7 cellular contexts compared by ENCODE assay signal in genomic region chr19:46221981-46222610, GRCh38. TPM values are rescaled to one million over a fixed set of nuclear protein-coding genes. Genes with fewer than 3 reads are reported as not detected.
A peak's percentile ranks its signal among the peaks of the same experiment; 100 is the strongest.
DNase-seq lines count a peak whose midpoint lies in the region; ATAC-seq and TF ChIP-seq lines count a peak whose summit lies in the region.

No MANE protein-coding gene starts in this region.

- no peak overlapping the region for H4K91ac ChIP-seq in neuronal stem cell (ENCODE audit: low read depth, low read length, poor library complexity)

- no peak overlapping the region for H3K4me2 ChIP-seq in neuronal stem cell (ENCODE audit: insufficient read depth, low read length, poor library complexity, severe bottlenecking)

- H3K27me3 ChIP-seq in adrenal gland: no peaks in the 10 kb centered on the region
- H3K27me3 ChIP-seq in upper lobe of left lung: no peaks in the 10 kb centered on the region
- peaks cover 0 to 32% (median 0%) of the 10 kb centered on the region in 3 experiments for H3K27me3 ChIP-seq in neuronal stem cell (ENCODE audit: control insufficient read depth in 3 of 3, insufficient read depth in 3 of 3, low read depth in 1 of 3, low read length in 3 of 3)

- H3K9me3 ChIP-seq in adrenal gland (replicated peaks in 1 of 3): no peaks in the 10 kb centered on the region
- H3K9me3 ChIP-seq in upper lobe of left lung: no peaks in the 10 kb centered on the region
- no peaks in the 10 kb centered on the region for H3K9me3 ChIP-seq in neuronal stem cell (replicated peaks in 1 of 2; ENCODE audit: control insufficient read depth in 2 of 2, insufficient read depth in 1 of 2, low read depth in 1 of 2, low read length in 2 of 2)

- intact Hi-C loops in adrenal gland (cut with DNase I): no loop called here

- TF ChIP-seq POLR2A in adrenal gland (IDR thresholded peaks at IDR 0.05): no peak
- TF ChIP-seq POLR2A in upper lobe of left lung (IDR thresholded peaks at IDR 0.05): no peak

- no peak overlapping the region for H3K23ac ChIP-seq in neuronal stem cell (ENCODE audit: low read depth, low read length, poor library complexity)

- H2BK15ac ChIP-seq in neuronal stem cell (ENCODE audit: low read length): no peak overlapping the region

- ATAC-seq in upper lobe of left lung (ENCODE audit: low FRiP score in 2 of 2): peak; percentile 76 to 90

- POLR2A ChIA-PET in GM10248 (lab: Yijun Ruan, JAX): no interaction called here

- no peak for TF ChIP-seq CTCF in adrenal gland (IDR thresholded peaks at IDR 0.05)
- TF ChIP-seq CTCF in upper lobe of left lung (IDR thresholded peaks at IDR 0.05): no peak
- no peak for TF ChIP-seq CTCF in GM10248 (IDR thresholded peaks at IDR 0.05; ENCODE audit: control extremely low read depth, extremely low read depth, low read depth, missing control alignments)

- H3K4me3 ChIP-seq in adrenal gland (no peak overlapping the region), upper lobe of left lung (no peak overlapping the region), neuronal stem cell (ENCODE audit: low read length in 2 of 2) (no peak overlapping the region)

- no peak overlapping the region for H3K9ac ChIP-seq in neuronal stem cell (ENCODE audit: low read depth, low read length, poor library complexity)

- H3K27ac ChIP-seq in adrenal gland (peak overlapping the region; percentile 1 to 93 (median 73)), upper lobe of left lung (no peak overlapping the region), neuronal stem cell (replicated peaks; ENCODE audit: low read length) (no peak overlapping the region)

- no peak overlapping the region for H2AFZ ChIP-seq in neuronal stem cell (ENCODE audit: low read length)

- H2BK12ac ChIP-seq in neuronal stem cell (ENCODE audit: low read length): no peak overlapping the region

- no peak overlapping the region for H4K8ac ChIP-seq in neuronal stem cell (ENCODE audit: low read depth, low read length)

- H2BK120ac ChIP-seq in neuronal stem cell (ENCODE audit: low read depth, low read length): no peak overlapping the region

- H3K36me3 ChIP-seq in adrenal gland (replicated peaks in 1 of 2) (no peaks in the 10 kb centered on the region), upper lobe of left lung (no peaks in the 10 kb centered on the region), neuronal stem cell (replicated peaks in 1 of 2; ENCODE audit: control insufficient read depth in 2 of 2, insufficient read depth in 2 of 2, low read length in 2 of 2) (no peaks in the 10 kb centered on the region)

- TF ChIP-seq EP300 in upper lobe of left lung (IDR thresholded peaks at IDR 0.05): no peak

- no peak overlapping the region for H3K18ac ChIP-seq in neuronal stem cell (ENCODE audit: low read length)

- H3K4me1 ChIP-seq in adrenal gland (replicated peaks in 1 of 2) (peaks cover 16 to 18% of the 10 kb centered on the region in 2 donors), upper lobe of left lung (peaks cover 0 to 7% (median 4%) of the 10 kb centered on the region in 4 donors), neuronal stem cell (ENCODE audit: control insufficient read depth in 2 of 2, insufficient read depth in 1 of 2, low read depth in 1 of 2, low read length in 2 of 2) (peaks cover 0 to 3% of the 10 kb centered on the region in 2 donors)

- CTCF ChIA-PET in GM10248 (lab: Yijun Ruan, JAX): no interaction called here

- H2AK5ac ChIP-seq in neuronal stem cell (ENCODE audit: low read depth, low read length): no peak overlapping the region

- no peak overlapping the region for H3K14ac ChIP-seq in neuronal stem cell (ENCODE audit: low read length)

- peak; percentile 49 for DNase-seq in HS-5 (ENCODE audit: low read depth)
- DNase-seq in adrenal gland: peak; percentile 87 to 96 (median 95)
- peak; percentile 65 for DNase-seq in hepatic stellate cell (ENCODE audit: low spot score)
- peak in 1 of 2 donors; percentile 58 for DNase-seq in upper lobe of left lung
- no peak for DNase-seq in NCI-H2171 (lab: John Stamatoyannopoulos, UW)
- no peak for DNase-seq in neuronal stem cell (ENCODE audit: low spot score)
- DNase-seq in GM10248 (ENCODE audit: extremely low spot score): no peak

- H2BK5ac ChIP-seq in neuronal stem cell (ENCODE audit: low read length): no peak overlapping the region

- WGBS in adrenal gland, 4 donors: 13 to 21% (median 17%) methylated on average over 7 of the region's 7 CpGs
- WGBS in upper lobe of left lung, 2 donors: 27 to 47% methylated on average over 5 to 7 of the region's 7 CpGs
- WGBS in neuronal stem cell (ENCODE audit: extremely low coverage in 2 of 2, insufficient read length in 2 of 2, insufficient replicate concordance in 1 of 2), 2 donors: no CpG with 5 or more reads among the region's 7 CpGs

- H3K79me1 ChIP-seq in neuronal stem cell (ENCODE audit: low read depth, low read length): peaks cover 1% of the 10 kb centered on the region

- no peak overlapping the region for H3K4ac ChIP-seq in neuronal stem cell (ENCODE audit: low read length)

RNA-seq across cellular contexts. Expression of gene IGFL1, which starts 7.4 kb away (rescaled TPM):
- total RNA-seq in adrenal gland (not detected), upper lobe of left lung (not detected)
- not detected for polyA plus RNA-seq in adrenal gland
- polyA plus RNA-seq in neuronal stem cell (2013, experiment 1 of 2): not detected
- not detected for polyA plus RNA-seq in neuronal stem cell (2013, experiment 2 of 2)

Comparison
In these comparisons a context has a peak if more than half of its experiments do, and no peak if none do; other contexts are left out.
1. DNase-seq: peak in HS-5 (single experiment), adrenal gland (7 of 7) and hepatic stellate cell (single experiment); none in NCI-H2171 (single experiment), neuronal stem cell (single experiment) and GM10248 (single experiment).
2. H3K27ac ChIP-seq: peak in adrenal gland (5 of 5); none in upper lobe of left lung (0 of 4) and neuronal stem cell (single experiment).